In the genomic region with DNA sequence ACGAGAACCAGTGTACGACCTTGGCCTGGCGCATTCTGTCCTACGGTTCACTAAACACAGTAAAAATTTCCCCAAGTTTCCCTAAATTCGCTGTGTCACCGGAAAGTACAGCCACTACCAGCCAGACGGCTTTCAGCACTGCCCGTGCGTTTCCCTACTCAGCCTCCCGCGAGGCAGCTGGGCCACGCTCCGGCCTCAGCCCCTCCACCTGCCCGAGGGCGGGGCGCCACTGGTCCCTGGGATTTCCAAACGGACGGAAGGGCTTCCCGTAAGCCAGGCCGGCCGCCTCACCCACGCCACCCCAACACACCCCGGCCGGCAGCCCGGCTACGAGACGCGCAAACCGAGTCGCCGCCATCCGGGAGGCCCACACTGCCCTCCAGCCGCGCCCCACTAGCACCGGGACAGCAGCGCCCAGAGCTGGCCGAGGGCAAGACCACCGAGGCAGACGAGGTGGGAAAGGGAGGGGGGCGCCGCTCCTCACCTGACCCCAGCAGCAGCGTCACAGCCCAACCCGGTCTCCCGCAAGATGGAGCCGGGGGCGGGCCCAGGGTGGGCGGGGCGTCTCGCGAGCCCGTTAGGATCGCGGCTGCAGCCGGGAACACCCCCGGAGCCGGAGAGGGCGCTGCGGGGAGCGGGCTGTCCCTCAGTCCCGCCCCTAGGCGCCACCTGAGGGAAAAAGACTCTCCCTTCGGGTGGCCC, we compare ENCODE assay signal across 1 cellular context.
TF ChIP-seq lines count a peak whose summit lies in the region.

A gene (minus strand): TSS at position 531 of the 702 bp plus-strand sequence. CDS start 13,202 bp downstream, outside the sequence.

TF ChIP-seq in K562, 482 proteins besides CTCF, POLR2A, EP300 and RAD21 (continued from another document):
- TF ChIP-seq, protein P1, sequence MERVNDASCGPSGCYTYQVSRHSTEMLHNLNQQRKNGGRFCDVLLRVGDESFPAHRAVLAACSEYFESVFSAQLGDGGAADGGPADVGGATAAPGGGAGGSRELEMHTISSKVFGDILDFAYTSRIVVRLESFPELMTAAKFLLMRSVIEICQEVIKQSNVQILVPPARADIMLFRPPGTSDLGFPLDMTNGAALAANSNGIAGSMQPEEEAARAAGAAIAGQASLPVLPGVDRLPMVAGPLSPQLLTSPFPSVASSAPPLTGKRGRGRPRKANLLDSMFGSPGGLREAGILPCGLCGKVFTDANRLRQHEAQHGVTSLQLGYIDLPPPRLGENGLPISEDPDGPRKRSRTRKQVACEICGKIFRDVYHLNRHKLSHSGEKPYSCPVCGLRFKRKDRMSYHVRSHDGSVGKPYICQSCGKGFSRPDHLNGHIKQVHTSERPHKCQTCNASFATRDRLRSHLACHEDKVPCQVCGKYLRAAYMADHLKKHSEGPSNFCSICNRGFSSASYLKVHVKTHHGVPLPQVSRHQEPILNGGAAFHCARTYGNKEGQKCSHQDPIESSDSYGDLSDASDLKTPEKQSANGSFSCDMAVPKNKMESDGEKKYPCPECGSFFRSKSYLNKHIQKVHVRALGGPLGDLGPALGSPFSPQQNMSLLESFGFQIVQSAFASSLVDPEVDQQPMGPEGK (CRISPR knock-in tag; IDR thresholded peaks at IDR 0.05; ENCODE audit: borderline replicate concordance), result no peak
- TF ChIP-seq SP2 (IDR thresholded peaks at IDR 0.05; ENCODE audit: extremely low read depth, low read depth, low read length, poor library complexity, severe bottlenecking) (peak; percentile 22), CSDE1 (IDR thresholded peaks at IDR 0.05) (0 out of 4 replicates have a peak, but pooled peaks of 1 of the 2 experiments have one; percentile 0), FIP1L1 (IDR thresholded peaks at IDR 0.05; ENCODE audit: low read depth, low read length, poor library complexity, severe bottlenecking) (peak; percentile 62), LARP7 (IDR thresholded peaks at IDR 0.05) (peak; percentile 84; the same call in 1 of the 2 replicates), HDAC6 (IDR thresholded peaks at IDR 0.05; ENCODE audit: low read depth, low read length) (no peak), ZNF75A (CRISPR knock-in tag; IDR thresholded peaks at IDR 0.05) (no peak), ZNF764 (CRISPR knock-in tag; IDR thresholded peaks at IDR 0.05; ENCODE audit: low read depth) (no peak), SMAD1 (IDR thresholded peaks at IDR 0.05; ENCODE audit: low read depth, low read length, partially characterized antibody) (peak; percentile 27), PHF8 (IDR thresholded peaks at IDR 0.05; ENCODE audit: borderline replicate concordance, low read length) (peak; percentile 98), SRSF9 (IDR thresholded peaks at IDR 0.05; ENCODE audit: borderline replicate concordance, low read depth, low read length) (no peak), TBP (optimal IDR thresholded peaks at IDR 0.05; ENCODE audit: low read depth, low read length) (peak; percentile 50), ZZZ3 (IDR thresholded peaks at IDR 0.05) (no peak), RBM22 (IDR thresholded peaks at IDR 0.05; ENCODE audit: low read depth, low read length, poor library complexity, severe bottlenecking) (peak; percentile 73), NR4A1 (CRISPR knock-in tag; IDR thresholded peaks at IDR 0.05) (no peak), NR4A1 (tag; IDR thresholded peaks at IDR 0.05) (no peak), TRIM24 (IDR thresholded peaks at IDR 0.05) (peak in 1 of 2 experiments; percentile 51; a peak in 1 of 4 replicates), KDM4B (IDR thresholded peaks at IDR 0.05; ENCODE audit: borderline replicate concordance in 2 of 2, low read depth in 1 of 2) (peak in 1 of 2 experiments; percentile 67; a peak in 1 of 4 replicates), ARID1B (IDR thresholded peaks at IDR 0.05) (peak; percentile 66), ELF2 (CRISPR knock-in tag; IDR thresholded peaks at IDR 0.05) (no peak), ZNF551 (CRISPR knock-in tag; IDR thresholded peaks at IDR 0.05) (no peak), NR1H2 (CRISPR knock-in tag; IDR thresholded peaks at IDR 0.05) (0 out of 2 replicates have a peak, but pooled peaks have one; percentile 46)
- TF ChIP-seq, protein P2, sequence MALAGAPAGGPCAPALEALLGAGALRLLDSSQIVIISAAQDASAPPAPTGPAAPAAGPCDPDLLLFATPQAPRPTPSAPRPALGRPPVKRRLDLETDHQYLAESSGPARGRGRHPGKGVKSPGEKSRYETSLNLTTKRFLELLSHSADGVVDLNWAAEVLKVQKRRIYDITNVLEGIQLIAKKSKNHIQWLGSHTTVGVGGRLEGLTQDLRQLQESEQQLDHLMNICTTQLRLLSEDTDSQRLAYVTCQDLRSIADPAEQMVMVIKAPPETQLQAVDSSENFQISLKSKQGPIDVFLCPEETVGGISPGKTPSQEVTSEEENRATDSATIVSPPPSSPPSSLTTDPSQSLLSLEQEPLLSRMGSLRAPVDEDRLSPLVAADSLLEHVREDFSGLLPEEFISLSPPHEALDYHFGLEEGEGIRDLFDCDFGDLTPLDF (CRISPR knock-in tag; IDR thresholded peaks at IDR 0.05), result peak; percentile 23; the same call in 1 of the 2 replicates
- TF ChIP-seq, protein P3, sequence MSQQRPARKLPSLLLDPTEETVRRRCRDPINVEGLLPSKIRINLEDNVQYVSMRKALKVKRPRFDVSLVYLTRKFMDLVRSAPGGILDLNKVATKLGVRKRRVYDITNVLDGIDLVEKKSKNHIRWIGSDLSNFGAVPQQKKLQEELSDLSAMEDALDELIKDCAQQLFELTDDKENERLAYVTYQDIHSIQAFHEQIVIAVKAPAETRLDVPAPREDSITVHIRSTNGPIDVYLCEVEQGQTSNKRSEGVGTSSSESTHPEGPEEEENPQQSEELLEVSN (IDR thresholded peaks at IDR 0.05; ENCODE audit: borderline replicate concordance in 1 of 2, extremely low read depth in 1 of 2, insufficient read depth in 1 of 2, insufficient read length in 1 of 2, low read depth in 1 of 2, low read length in 1 of 2, poor library complexity in 1 of 2, severe bottlenecking in 1 of 2), result peak in 1 of 2 experiments; percentile 45
- TF ChIP-seq, protein P4, sequence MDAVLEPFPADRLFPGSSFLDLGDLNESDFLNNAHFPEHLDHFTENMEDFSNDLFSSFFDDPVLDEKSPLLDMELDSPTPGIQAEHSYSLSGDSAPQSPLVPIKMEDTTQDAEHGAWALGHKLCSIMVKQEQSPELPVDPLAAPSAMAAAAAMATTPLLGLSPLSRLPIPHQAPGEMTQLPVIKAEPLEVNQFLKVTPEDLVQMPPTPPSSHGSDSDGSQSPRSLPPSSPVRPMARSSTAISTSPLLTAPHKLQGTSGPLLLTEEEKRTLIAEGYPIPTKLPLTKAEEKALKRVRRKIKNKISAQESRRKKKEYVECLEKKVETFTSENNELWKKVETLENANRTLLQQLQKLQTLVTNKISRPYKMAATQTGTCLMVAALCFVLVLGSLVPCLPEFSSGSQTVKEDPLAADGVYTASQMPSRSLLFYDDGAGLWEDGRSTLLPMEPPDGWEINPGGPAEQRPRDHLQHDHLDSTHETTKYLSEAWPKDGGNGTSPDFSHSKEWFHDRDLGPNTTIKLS (IDR thresholded peaks at IDR 0.05; ENCODE audit: borderline replicate concordance, low read depth), result peak; percentile 56; the same call in 1 of the 2 replicates
TF ChIP-seq in K562: peak in this region for 175.
